In genomic region chr9:97696025-97696822, GRCh38 we compare ENCODE assay signal across 8 cellular contexts. TPM values are rescaled to one million over a fixed set of nuclear protein-coding genes. Genes with fewer than 3 reads are reported as not detected.
DNase-seq lines count a peak whose midpoint lies in the region; TF ChIP-seq lines count a peak whose summit lies in the region.

No MANE protein-coding gene starts in this region.

- peak overlapping the region; percentile 73 for H3K4me3 ChIP-seq in MG63

- H3K27me3 ChIP-seq in MG63: no peaks in the 10 kb centered on the region

- TF ChIP-seq CTCF in MCF 10A (IDR thresholded peaks at IDR 0.05; ENCODE audit: unreplicated experiment) (no peak), type B pancreatic cell (conservative IDR thresholded peaks at IDR 0.05) (no peak)

- no peaks in the 10 kb centered on the region for H3K27me3 Mint-ChIP-seq in activated CD4-positive, alpha-beta T cell treated with anti-CD3 and anti-CD28 coated beads, Interleukin-2, amount 10 ng/mL, durations not matched to agents 24 days and 14 days
- H3K27me3 Mint-ChIP-seq in MCF 10A (ENCODE audit: insufficient read depth, unreplicated experiment) (no peaks in the 10 kb centered on the region), type B pancreatic cell (no peaks in the 10 kb centered on the region)

- H3K36me3 Mint-ChIP-seq in activated CD4-positive, alpha-beta T cell treated with anti-CD3 and anti-CD28 coated beads, Interleukin-2, amount 10 ng/mL, durations not matched to agents 24 days and 14 days (ENCODE audit: low read depth): peaks cover 13% of the 10 kb centered on the region
- peaks cover 25% of the 10 kb centered on the region for H3K36me3 Mint-ChIP-seq in MCF 10A (ENCODE audit: insufficient read depth, unreplicated experiment)
- H3K36me3 Mint-ChIP-seq in type B pancreatic cell: peaks cover 8% of the 10 kb centered on the region

- peaks cover 47% of the 10 kb centered on the region for H3K4me1 Mint-ChIP-seq in activated CD4-positive, alpha-beta T cell treated with anti-CD3 and anti-CD28 coated beads, Interleukin-2, amount 10 ng/mL, durations not matched to agents 24 days and 14 days
- peaks cover 38% of the 10 kb centered on the region for H3K4me1 Mint-ChIP-seq in MCF 10A (ENCODE audit: insufficient read depth, unreplicated experiment)
- peaks cover 38% of the 10 kb centered on the region for H3K4me1 Mint-ChIP-seq in type B pancreatic cell (ENCODE audit: unreplicated experiment)

- POLR2A ChIA-PET in MCF 10A (lab: Yijun Ruan, JAX): interaction anchor here (0.6 to 5.2 kb wide), 18 partner anchors 9 to 558 kb away, joined by 3 to 47 read pairs (median 6); partner anchors contain the start of genes NCBP1, TRMO and TSTD2

- no peaks in the 10 kb centered on the region for H3K9me3 Mint-ChIP-seq in activated CD4-positive, alpha-beta T cell treated with anti-CD3 and anti-CD28 coated beads, Interleukin-2, amount 10 ng/mL, durations not matched to agents 24 days and 14 days
- no peaks in the 10 kb centered on the region for H3K9me3 Mint-ChIP-seq in MCF 10A (ENCODE audit: unreplicated experiment)
- H3K9me3 Mint-ChIP-seq in type B pancreatic cell: no peaks in the 10 kb centered on the region

- BruUV-seq in MCF 10A (replicated peaks; lab: Mats Ljungman, UMichigan): TSS peak; percentile 23

- intact Hi-C loops in activated CD4-positive, alpha-beta T cell treated with anti-CD3 and anti-CD28 coated beads, Interleukin-2, amount 10 ng/mL, durations not matched to agents 24 days and 14 days (cut with micrococcal nuclease): loop anchor here (5.0 to 10.0 kb wide), 5 partner anchors 211 to 841 kb away; partner anchors contain the start of genes TBC1D2, TDRD7, TRMO and ZNF782
- intact Hi-C loops in MCF 10A (cut with micrococcal nuclease): no loop called here

- no peaks in the 10 kb centered on the region for H3K9me3 ChIP-seq in MG63

- peak overlapping the region; percentile 89 for H3K27ac Mint-ChIP-seq in activated CD4-positive, alpha-beta T cell treated with anti-CD3 and anti-CD28 coated beads, Interleukin-2, amount 10 ng/mL, durations not matched to agents 24 days and 14 days
- H3K27ac Mint-ChIP-seq in MCF 10A (ENCODE audit: low read depth, unreplicated experiment) (peak overlapping the region; percentile 80), type B pancreatic cell (peak overlapping the region; percentile 95)

- DNase-seq in activated CD4-positive, alpha-beta T cell treated with anti-CD3 and anti-CD28 coated beads, Interleukin-2, amount 10 ng/mL, durations not matched to agents 24 days and 14 days: no peak
- DNase-seq in activated CD4-positive, alpha-beta T cell treated with anti-CD3 and anti-CD28 coated beads, Interleukin-2, amount 50 U/mL, for 4 hours: no peak
- DNase-seq in MG63 (no peak), MCF 10A (ENCODE audit: unreplicated experiment) (no peak), medulla oblongata (ENCODE audit: extremely low spot score) (peak; percentile 63), type B pancreatic cell (ENCODE audit: extremely low spot score, unreplicated experiment) (no peak), NCI-H1417 treated with DMSO at 0.1 percent for 48 hours (lab: John Stamatoyannopoulos, UW) (no peak)
- no peak for DNase-seq in activated effector memory CD4-positive, alpha-beta T cell treated with Interleukin-2 at 50 U/mL for 16 hours

- peak overlapping the region; percentile 91 for H3K4me3 Mint-ChIP-seq in activated CD4-positive, alpha-beta T cell treated with anti-CD3 and anti-CD28 coated beads, Interleukin-2, amount 10 ng/mL, durations not matched to agents 24 days and 14 days
- H3K4me3 Mint-ChIP-seq in MCF 10A (ENCODE audit: unreplicated experiment) (peak overlapping the region; percentile 86), type B pancreatic cell (peak overlapping the region; percentile 96)

- H3K36me3 ChIP-seq in MG63: peaks cover 19% of the 10 kb centered on the region

- CTCF ChIA-PET in MCF 10A (lab: Yijun Ruan, JAX): interaction anchor here (0.5 to 0.8 kb wide), 4 partner anchors 22 to 257 kb away, joined by 3 read pairs; no protein-coding TSS in a partner anchor

RNA-seq across cellular contexts. Expression of gene XPA, which starts 0.9 kb away (rescaled TPM):
- total RNA-seq in activated CD4-positive, alpha-beta T cell treated with anti-CD3 and anti-CD28 coated beads, Interleukin-2, amount 10 ng/mL, durations not matched to agents 24 days and 14 days: 8.9 and 12.0 TPM in 2 replicates
- 4.9 and 15.5 TPM in 2 replicates for total RNA-seq in MG63 (2014; rRNA removed; shearing (Covaris generic); ENCODE audit: low replicate concordance)
- total RNA-seq in MCF 10A (2022) (11.8 and 12.3 TPM in 2 replicates), type B pancreatic cell (ENCODE audit: low replicate concordance) (11.6 and 13.7 TPM in 2 replicates)
